In the genomic region with DNA sequence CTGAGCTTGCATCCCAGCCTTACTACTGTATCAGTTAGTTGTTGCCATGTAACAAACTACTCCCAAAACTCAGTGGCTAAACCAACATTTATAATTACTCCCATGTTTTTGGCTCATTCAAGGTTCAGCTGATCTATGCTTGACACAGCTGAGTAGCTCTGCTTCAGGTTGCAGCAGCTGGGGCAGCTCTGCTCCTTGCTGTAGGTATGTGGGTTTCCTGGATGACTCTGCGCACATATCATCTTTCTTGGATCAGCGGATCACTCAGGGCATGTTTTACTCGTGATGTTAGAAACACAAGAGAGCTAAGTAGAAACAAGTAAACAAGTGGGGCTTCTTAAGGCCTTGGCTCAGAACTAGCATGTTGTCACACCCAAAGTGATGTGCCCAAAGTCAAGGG, we compare ENCODE assay signal across 2 cellular contexts.
TF ChIP-seq lines count a peak whose summit lies in the region.

No MANE protein-coding gene starts in this region.

TF ChIP-seq in SK-N-SH, 30 proteins besides CTCF, POLR2A, EP300 and RAD21 (continued from another document):
- TF ChIP-seq, protein P1, sequence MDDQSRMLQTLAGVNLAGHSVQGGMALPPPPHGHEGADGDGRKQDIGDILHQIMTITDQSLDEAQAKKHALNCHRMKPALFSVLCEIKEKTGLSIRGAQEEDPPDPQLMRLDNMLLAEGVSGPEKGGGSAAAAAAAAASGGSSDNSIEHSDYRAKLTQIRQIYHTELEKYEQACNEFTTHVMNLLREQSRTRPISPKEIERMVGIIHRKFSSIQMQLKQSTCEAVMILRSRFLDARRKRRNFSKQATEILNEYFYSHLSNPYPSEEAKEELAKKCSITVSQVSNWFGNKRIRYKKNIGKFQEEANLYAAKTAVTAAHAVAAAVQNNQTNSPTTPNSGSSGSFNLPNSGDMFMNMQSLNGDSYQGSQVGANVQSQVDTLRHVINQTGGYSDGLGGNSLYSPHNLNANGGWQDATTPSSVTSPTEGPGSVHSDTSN (IDR thresholded peaks at IDR 0.05): no peak
- TF ChIP-seq, protein P2, sequence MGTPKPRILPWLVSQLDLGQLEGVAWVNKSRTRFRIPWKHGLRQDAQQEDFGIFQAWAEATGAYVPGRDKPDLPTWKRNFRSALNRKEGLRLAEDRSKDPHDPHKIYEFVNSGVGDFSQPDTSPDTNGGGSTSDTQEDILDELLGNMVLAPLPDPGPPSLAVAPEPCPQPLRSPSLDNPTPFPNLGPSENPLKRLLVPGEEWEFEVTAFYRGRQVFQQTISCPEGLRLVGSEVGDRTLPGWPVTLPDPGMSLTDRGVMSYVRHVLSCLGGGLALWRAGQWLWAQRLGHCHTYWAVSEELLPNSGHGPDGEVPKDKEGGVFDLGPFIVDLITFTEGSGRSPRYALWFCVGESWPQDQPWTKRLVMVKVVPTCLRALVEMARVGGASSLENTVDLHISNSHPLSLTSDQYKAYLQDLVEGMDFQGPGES (IDR thresholded peaks at IDR 0.05; ENCODE audit: low read depth, low read length): no peak
- TF ChIP-seq TCF12 (IDR thresholded peaks at IDR 0.05) (peak; percentile 61), JUND (IDR thresholded peaks at IDR 0.05) (no peak)

TF ChIP-seq in GM23338, 12 proteins besides CTCF, POLR2A, EP300 and RAD21:
- TF ChIP-seq, protein P3, sequence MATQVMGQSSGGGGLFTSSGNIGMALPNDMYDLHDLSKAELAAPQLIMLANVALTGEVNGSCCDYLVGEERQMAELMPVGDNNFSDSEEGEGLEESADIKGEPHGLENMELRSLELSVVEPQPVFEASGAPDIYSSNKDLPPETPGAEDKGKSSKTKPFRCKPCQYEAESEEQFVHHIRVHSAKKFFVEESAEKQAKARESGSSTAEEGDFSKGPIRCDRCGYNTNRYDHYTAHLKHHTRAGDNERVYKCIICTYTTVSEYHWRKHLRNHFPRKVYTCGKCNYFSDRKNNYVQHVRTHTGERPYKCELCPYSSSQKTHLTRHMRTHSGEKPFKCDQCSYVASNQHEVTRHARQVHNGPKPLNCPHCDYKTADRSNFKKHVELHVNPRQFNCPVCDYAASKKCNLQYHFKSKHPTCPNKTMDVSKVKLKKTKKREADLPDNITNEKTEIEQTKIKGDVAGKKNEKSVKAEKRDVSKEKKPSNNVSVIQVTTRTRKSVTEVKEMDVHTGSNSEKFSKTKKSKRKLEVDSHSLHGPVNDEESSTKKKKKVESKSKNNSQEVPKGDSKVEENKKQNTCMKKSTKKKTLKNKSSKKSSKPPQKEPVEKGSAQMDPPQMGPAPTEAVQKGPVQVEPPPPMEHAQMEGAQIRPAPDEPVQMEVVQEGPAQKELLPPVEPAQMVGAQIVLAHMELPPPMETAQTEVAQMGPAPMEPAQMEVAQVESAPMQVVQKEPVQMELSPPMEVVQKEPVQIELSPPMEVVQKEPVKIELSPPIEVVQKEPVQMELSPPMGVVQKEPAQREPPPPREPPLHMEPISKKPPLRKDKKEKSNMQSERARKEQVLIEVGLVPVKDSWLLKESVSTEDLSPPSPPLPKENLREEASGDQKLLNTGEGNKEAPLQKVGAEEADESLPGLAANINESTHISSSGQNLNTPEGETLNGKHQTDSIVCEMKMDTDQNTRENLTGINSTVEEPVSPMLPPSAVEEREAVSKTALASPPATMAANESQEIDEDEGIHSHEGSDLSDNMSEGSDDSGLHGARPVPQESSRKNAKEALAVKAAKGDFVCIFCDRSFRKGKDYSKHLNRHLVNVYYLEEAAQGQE (IDR thresholded peaks at IDR 0.05; ENCODE audit: unreplicated experiment): no peak
- TF ChIP-seq STAT1 (IDR thresholded peaks at IDR 0.05; ENCODE audit: unreplicated experiment) (no peak), ZNF114 (CRISPR knock-in tag; IDR thresholded peaks at IDR 0.05) (no peak), POLR2AphosphoS5 (IDR thresholded peaks at IDR 0.05; ENCODE audit: low read depth) (no peak), CREB1 (CRISPR knock-in tag; IDR thresholded peaks at IDR 0.05; ENCODE audit: low read depth) (no peak), NANOG (IDR thresholded peaks at IDR 0.05; ENCODE audit: borderline replicate concordance) (no peak), EZH2 (IDR thresholded peaks at IDR 0.05; ENCODE audit: low read depth, unreplicated experiment) (no peak), ETS1 (IDR thresholded peaks at IDR 0.05) (no peak), ZNF331 (CRISPR knock-in tag; IDR thresholded peaks at IDR 0.05; ENCODE audit: low read depth) (no peak), JUNB (IDR thresholded peaks at IDR 0.05; ENCODE audit: unreplicated experiment) (no peak), EZH2phosphoT487 (IDR thresholded peaks at IDR 0.05; ENCODE audit: unreplicated experiment) (no peak)
- TF ChIP-seq, protein P4, sequence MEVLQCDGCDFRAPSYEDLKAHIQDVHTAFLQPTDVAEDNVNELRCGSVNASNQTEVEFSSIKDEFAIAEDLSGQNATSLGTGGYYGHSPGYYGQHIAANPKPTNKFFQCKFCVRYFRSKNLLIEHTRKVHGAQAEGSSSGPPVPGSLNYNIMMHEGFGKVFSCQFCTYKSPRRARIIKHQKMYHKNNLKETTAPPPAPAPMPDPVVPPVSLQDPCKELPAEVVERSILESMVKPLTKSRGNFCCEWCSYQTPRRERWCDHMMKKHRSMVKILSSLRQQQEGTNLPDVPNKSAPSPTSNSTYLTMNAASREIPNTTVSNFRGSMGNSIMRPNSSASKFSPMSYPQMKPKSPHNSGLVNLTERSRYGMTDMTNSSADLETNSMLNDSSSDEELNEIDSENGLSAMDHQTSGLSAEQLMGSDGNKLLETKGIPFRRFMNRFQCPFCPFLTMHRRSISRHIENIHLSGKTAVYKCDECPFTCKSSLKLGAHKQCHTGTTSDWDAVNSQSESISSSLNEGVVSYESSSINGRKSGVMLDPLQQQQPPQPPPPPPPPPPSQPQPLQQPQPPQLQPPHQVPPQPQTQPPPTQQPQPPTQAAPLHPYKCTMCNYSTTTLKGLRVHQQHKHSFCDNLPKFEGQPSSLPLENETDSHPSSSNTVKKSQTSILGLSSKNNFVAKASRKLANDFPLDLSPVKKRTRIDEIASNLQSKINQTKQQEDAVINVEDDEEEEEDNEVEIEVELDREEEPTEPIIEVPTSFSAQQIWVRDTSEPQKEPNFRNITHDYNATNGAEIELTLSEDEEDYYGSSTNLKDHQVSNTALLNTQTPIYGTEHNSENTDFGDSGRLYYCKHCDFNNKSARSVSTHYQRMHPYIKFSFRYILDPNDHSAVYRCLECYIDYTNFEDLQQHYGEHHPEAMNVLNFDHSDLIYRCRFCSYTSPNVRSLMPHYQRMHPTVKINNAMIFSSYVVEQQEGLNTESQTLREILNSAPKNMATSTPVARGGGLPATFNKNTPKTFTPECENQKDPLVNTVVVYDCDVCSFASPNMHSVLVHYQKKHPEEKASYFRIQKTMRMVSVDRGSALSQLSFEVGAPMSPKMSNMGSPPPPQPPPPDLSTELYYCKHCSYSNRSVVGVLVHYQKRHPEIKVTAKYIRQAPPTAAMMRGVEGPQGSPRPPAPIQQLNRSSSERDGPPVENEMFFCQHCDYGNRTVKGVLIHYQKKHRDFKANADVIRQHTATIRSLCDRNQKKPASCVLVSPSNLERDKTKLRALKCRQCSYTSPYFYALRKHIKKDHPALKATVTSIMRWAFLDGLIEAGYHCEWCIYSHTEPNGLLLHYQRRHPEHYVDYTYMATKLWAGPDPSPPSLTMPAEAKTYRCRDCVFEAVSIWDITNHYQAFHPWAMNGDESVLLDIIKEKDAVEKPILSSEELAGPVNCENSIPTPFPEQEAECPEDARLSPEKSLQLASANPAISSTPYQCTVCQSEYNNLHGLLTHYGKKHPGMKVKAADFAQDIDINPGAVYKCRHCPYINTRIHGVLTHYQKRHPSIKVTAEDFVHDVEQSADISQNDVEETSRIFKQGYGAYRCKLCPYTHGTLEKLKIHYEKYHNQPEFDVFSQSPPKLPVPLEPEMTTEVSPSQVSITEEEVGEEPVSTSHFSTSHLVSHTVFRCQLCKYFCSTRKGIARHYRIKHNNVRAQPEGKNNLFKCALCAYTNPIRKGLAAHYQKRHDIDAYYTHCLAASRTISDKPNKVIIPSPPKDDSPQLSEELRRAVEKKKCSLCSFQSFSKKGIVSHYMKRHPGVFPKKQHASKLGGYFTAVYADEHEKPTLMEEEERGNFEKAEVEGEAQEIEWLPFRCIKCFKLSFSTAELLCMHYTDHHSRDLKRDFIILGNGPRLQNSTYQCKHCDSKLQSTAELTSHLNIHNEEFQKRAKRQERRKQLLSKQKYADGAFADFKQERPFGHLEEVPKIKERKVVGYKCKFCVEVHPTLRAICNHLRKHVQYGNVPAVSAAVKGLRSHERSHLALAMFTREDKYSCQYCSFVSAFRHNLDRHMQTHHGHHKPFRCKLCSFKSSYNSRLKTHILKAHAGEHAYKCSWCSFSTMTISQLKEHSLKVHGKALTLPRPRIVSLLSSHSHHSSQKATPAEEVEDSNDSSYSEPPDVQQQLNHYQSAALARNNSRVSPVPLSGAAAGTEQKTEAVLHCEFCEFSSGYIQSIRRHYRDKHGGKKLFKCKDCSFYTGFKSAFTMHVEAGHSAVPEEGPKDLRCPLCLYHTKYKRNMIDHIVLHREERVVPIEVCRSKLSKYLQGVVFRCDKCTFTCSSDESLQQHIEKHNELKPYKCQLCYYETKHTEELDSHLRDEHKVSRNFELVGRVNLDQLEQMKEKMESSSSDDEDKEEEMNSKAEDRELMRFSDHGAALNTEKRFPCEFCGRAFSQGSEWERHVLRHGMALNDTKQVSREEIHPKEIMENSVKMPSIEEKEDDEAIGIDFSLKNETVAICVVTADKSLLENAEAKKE (CRISPR knock-in tag; IDR thresholded peaks at IDR 0.05): no peak
